Comparison of ENCODE assay signal across 22 cellular contexts in genomic region chr2:72415256-72415655, GRCh38.
A peak's percentile ranks its signal among the peaks of the same experiment; 100 is the strongest.
DNase-seq lines count a peak whose midpoint lies in the region; ATAC-seq and TF ChIP-seq lines count a peak whose summit lies in the region.
"Had no signal": no experiment of that assay in that cellular context is flagged by ENCODE, and none has a peak within 500 bp of the region (broad histone marks: within the 10 kb centered on the region; RNA-seq: fewer than 3 reads in every experiment).

No MANE protein-coding gene starts in this region.

- WGBS in right lobe of liver (ENCODE audit: insufficient coverage, low coverage, low lambda C conversion rate, missing lambda C conversion rate), result 100% methylated on average over 1 of the region's 1 CpG

- H3K4me1 ChIP-seq in right lobe of liver, result no peaks in the 10 kb centered on the region
- H3K4me1 ChIP-seq: gastrocnemius medialis, pancreas, Peyer's patch, testis had no signal

- H3K27ac ChIP-seq in right lobe of liver, result no peak overlapping the region
- H3K27ac ChIP-seq: gastrocnemius medialis, left ventricle myocardium inferior, pancreas, Peyer's patch, testis had no signal

- DNase-seq in Daoy (ENCODE audit: low read depth) (peak; percentile 3), NCI-H446 (lab: John Stamatoyannopoulos, UW) (peak; percentile 5 to 29), dedifferentiated amniotic fluid mesenchymal stem cell (ENCODE audit: extremely low spot score) (peak; percentile 48), midbrain (lab: John Stamatoyannopoulos, UW) (peak; percentile 2), right lobe of liver (no peak), KG1 (lab: John Stamatoyannopoulos, UW) (no peak)
- DNase-seq in activated CD4-positive, alpha-beta T cell treated with anti-CD3 and anti-CD28 coated beads for 4 hours, result no peak
- DNase-seq in stimulated activated CD4-positive, alpha-beta T cell treated with anti-CD3 and anti-CD28 coated beads, Interleukin-15, amount 100 ng/mL, for 24 hours, result no peak
- DNase-seq: activated CD8-positive, alpha-beta memory T cell treated with anti-CD3 and anti-CD28 coated beads for 24 hours; activated naive CD8-positive, alpha-beta T cell treated with anti-CD3 and anti-CD28 coated beads, Interleukin-2, amount 10 ng/mL, durations not matched to agents 7 days and 5 days; Calu3; cerebellar nuclear complex; effector memory CD8-positive, alpha-beta T cell; gastrocnemius medialis; GDM1; left ventricle myocardium inferior; NCI-H1092 treated with DMSO at 0.1 percent for 48 hours; NCI-H2107; pancreas; Peyer's patch; testis had no signal

- no peak for ATAC-seq in right lobe of liver
- ATAC-seq: effector memory CD8-positive, alpha-beta T cell; gastrocnemius medialis; pancreas had no signal

- intact Hi-C loops in right lobe of liver (cut with DNase I), result no loop called here

- H3K9me3 ChIP-seq in right lobe of liver, result no peaks in the 10 kb centered on the region
- H3K9me3 ChIP-seq: gastrocnemius medialis, pancreas, Peyer's patch, testis had no signal

- H3K27me3 ChIP-seq in right lobe of liver, result no peaks in the 10 kb centered on the region
- H3K27me3 ChIP-seq: gastrocnemius medialis, pancreas, Peyer's patch, testis had no signal

- TF ChIP-seq CTCF in right lobe of liver (IDR thresholded peaks at IDR 0.05), result no peak

- no peak overlapping the region for H3K4me3 ChIP-seq in right lobe of liver
- H3K4me3 ChIP-seq: gastrocnemius medialis, left ventricle myocardium inferior, pancreas, Peyer's patch, smooth muscle cell, testis had no signal

- no peak for TF ChIP-seq POLR2A in right lobe of liver (IDR thresholded peaks at IDR 0.05)

- H3K36me3 ChIP-seq in right lobe of liver, result no peaks in the 10 kb centered on the region
- H3K36me3 ChIP-seq: gastrocnemius medialis, left ventricle myocardium inferior, pancreas, Peyer's patch had no signal

Comparison
In these comparisons a context has a peak if more than half of its experiments do, and no peak if none do; other contexts are left out.
1. DNase-seq: peak in Daoy (single experiment), NCI-H446 (2 of 2), dedifferentiated amniotic fluid mesenchymal stem cell (single experiment) and midbrain (single experiment); none in activated CD4-positive, alpha-beta T cell treated with anti-CD3 and anti-CD28 coated beads for 4 hours (0 of 2), right lobe of liver (0 of 3), KG1 (single experiment) and stimulated activated CD4-positive, alpha-beta T cell treated with anti-CD3 and anti-CD28 coated beads, Interleukin-15, amount 100 ng/mL, for 24 hours (single experiment).